In the genomic region with DNA sequence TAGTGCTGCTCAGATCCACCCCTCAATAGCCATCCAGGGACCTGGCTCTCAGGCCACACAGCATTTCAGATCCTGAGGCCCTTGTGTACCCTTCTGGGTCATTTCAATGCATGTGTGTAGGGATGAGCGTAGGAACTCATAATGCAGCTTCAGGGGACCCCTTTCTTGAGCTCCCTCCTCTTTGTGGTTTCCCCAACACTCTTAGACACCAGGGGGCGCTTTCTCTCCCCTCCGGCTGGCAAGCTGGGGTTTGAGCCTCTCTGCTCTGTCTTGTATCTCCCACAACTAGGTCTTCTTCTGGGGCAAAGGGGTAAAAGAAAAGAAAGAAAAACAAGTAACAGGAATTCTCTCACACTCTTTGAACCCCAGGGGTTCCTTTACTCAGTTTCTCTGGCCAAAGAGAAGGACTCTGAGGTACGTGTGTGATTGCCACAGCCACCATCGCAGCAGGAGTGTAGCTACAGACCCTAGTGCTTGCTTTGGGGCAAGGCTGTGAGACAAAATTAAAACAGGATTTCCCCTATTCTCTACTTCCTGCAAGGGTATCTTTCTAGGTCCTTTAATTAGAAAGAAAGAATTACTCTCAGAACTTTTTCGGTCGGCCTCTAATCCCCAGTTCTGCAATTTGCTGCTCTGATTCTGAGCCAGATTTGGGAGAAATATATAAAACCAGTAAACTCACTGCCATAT, we compare ENCODE assay signal across 8 cellular contexts. TPM values are rescaled to one million over a fixed set of nuclear protein-coding genes. Genes with fewer than 3 reads are reported as not detected.
DNase-seq lines count a peak whose midpoint lies in the region; ATAC-seq and TF ChIP-seq lines count a peak whose summit lies in the region.

No MANE protein-coding gene starts in this region.

- peak; percentile 81 for ATAC-seq in GM19328 (IDR thresholded peaks at IDR 0.05; ENCODE audit: unreplicated experiment)
- peak; percentile 93 for ATAC-seq in HG03354 (IDR thresholded peaks at IDR 0.05; ENCODE audit: poor library complexity, severe bottlenecking, unreplicated experiment)

- TF ChIP-seq CTCF in Calu3 (IDR thresholded peaks at IDR 0.05; ENCODE audit: unreplicated experiment): peak; percentile 90
- TF ChIP-seq CTCF in OCI-LY1 (IDR thresholded peaks at IDR 0.05; ENCODE audit: low read length): peak; percentile 71
- peak in 10 of 11 experiments; percentile 12 to 70 (median 54) for TF ChIP-seq CTCF in spleen (IDR thresholded peaks at IDR 0.05 in 8 of 11, conservative IDR thresholded peaks at IDR 0.05 in 3 of 11)

- intact Hi-C loops in Calu3 (cut with micrococcal nuclease; ENCODE audit: unreplicated experiment): loop anchor here (1.0 to 10.0 kb wide), 3 partner anchors 40 to 138 kb away; no protein-coding TSS in a partner anchor
- intact Hi-C loops in spleen (cut with DNase I; ENCODE audit: low total_unique reads): no loop called here

- TF ChIP-seq POLR2A in spleen (IDR thresholded peaks at IDR 0.05): no peak

- no peak overlapping the region for H2AFZ ChIP-seq in OCI-LY1 (ENCODE audit: low read length)

- DNase-seq in Calu3 (peak; percentile 81), hepatic stellate cell (ENCODE audit: low spot score) (peak; percentile 56), spleen (peak; percentile 84), GOT3 (lab: John Stamatoyannopoulos, UW) (no peak)
- DNase-seq in activated naive CD8-positive, alpha-beta T cell treated with anti-CD3 and anti-CD28 coated beads for 36 hours: peak; percentile 32

- no peak overlapping the region for H3K9ac ChIP-seq in OCI-LY1 (ENCODE audit: low read length)

- CTCF ChIA-PET in Calu3 (lab: Charles Lee): interaction anchor here (0.6 to 1.5 kb wide), 15 partner anchors 11 to 312 kb away, joined by 3 to 17 read pairs (median 4); partner anchors contain the start of gene CABYR

- no peak overlapping the region for H3K4me3 Mint-ChIP-seq in Calu3 (ENCODE audit: low read depth, unreplicated experiment)
- no peak overlapping the region for H3K4me3 Mint-ChIP-seq in activated naive CD8-positive, alpha-beta T cell treated with anti-CD3 and anti-CD28 coated beads for 36 hours

- no peaks in the 10 kb centered on the region for H3K4me1 ChIP-seq in OCI-LY1 (ENCODE audit: insufficient read depth, low read length, severe bottlenecking)
- H3K4me1 ChIP-seq in spleen: peaks cover 0 to 16% (median 10%) of the 10 kb centered on the region in 6 donors

- no peak overlapping the region for H3K27ac Mint-ChIP-seq in Calu3 (ENCODE audit: unreplicated experiment)
- H3K27ac Mint-ChIP-seq in activated naive CD8-positive, alpha-beta T cell treated with anti-CD3 and anti-CD28 coated beads for 36 hours: peak overlapping the region; percentile 56

- no peaks in the 10 kb centered on the region for H3K27me3 ChIP-seq in OCI-LY1 (ENCODE audit: insufficient read depth, low read length)
- no peaks in the 10 kb centered on the region for H3K27me3 ChIP-seq in spleen (replicated peaks in 1 of 7)

- H3K9me3 ChIP-seq in OCI-LY1 (ENCODE audit: low read length) (no peaks in the 10 kb centered on the region), spleen (no peaks in the 10 kb centered on the region)

- H3K4me1 Mint-ChIP-seq in Calu3 (ENCODE audit: low read depth, unreplicated experiment): peaks cover 6% of the 10 kb centered on the region
- H3K4me1 Mint-ChIP-seq in activated naive CD8-positive, alpha-beta T cell treated with anti-CD3 and anti-CD28 coated beads for 36 hours: peaks cover 1% of the 10 kb centered on the region

- H4K20me1 ChIP-seq in OCI-LY1 (ENCODE audit: insufficient read depth, low read length): no peaks in the 10 kb centered on the region

- H3F3A ChIP-seq in OCI-LY1 (ENCODE audit: insufficient read depth, low read length): no peaks in the 10 kb centered on the region

- WGBS in spleen, 5 donors: 48 to 59% (median 57%) methylated on average over 7 of the region's 7 CpGs

- no peaks in the 10 kb centered on the region for H3K27me3 Mint-ChIP-seq in Calu3 (ENCODE audit: unreplicated experiment)
- H3K27me3 Mint-ChIP-seq in activated naive CD8-positive, alpha-beta T cell treated with anti-CD3 and anti-CD28 coated beads for 36 hours: no peaks in the 10 kb centered on the region

- no peaks in the 10 kb centered on the region for H3K79me2 ChIP-seq in OCI-LY1 (ENCODE audit: insufficient read depth, low read length)

- H3K9me2 ChIP-seq in OCI-LY1 (ENCODE audit: low read depth, low read length): no peaks in the 10 kb centered on the region

- H3K4me2 ChIP-seq in OCI-LY1 (ENCODE audit: low read length): no peak overlapping the region

- H3K4me3 ChIP-seq in OCI-LY1 (ENCODE audit: low read depth, low read length, poor library complexity, severe bottlenecking): no peak overlapping the region
- no peak overlapping the region for H3K4me3 ChIP-seq in spleen

- H3K36me3 ChIP-seq in OCI-LY1 (ENCODE audit: insufficient read depth, low read length) (no peaks in the 10 kb centered on the region), spleen (peaks cover 0 to 6% (median 0%) of the 10 kb centered on the region in 6 donors)

- no peaks in the 10 kb centered on the region for H3K36me3 Mint-ChIP-seq in Calu3 (ENCODE audit: insufficient read depth, unreplicated experiment)
- H3K36me3 Mint-ChIP-seq in activated naive CD8-positive, alpha-beta T cell treated with anti-CD3 and anti-CD28 coated beads for 36 hours: no peaks in the 10 kb centered on the region

- no peaks in the 10 kb centered on the region for H3K9me3 Mint-ChIP-seq in Calu3 (ENCODE audit: low read depth, unreplicated experiment)
- no peaks in the 10 kb centered on the region for H3K9me3 Mint-ChIP-seq in activated naive CD8-positive, alpha-beta T cell treated with anti-CD3 and anti-CD28 coated beads for 36 hours

- H3K27ac ChIP-seq in OCI-LY1 (ENCODE audit: low read depth, low read length, poor library complexity, severe bottlenecking) (no peak overlapping the region), spleen (peak overlapping the region in 5 of 8 donors; percentile 33 to 71 (median 53))

- no TSS peak for BruUV-seq in Calu3 (replicated peaks; lab: Mats Ljungman, UMichigan)

RNA-seq across cellular contexts. Expression of gene CABYR, which starts 38.0 kb away (rescaled TPM):
- total RNA-seq in Calu3 (2022): 10.6 and 12.8 TPM in 2 replicates
- total RNA-seq in activated naive CD8-positive, alpha-beta T cell treated with anti-CD3 and anti-CD28 coated beads for 36 hours: 1 to 10 TPM; 1.6 to 1.9 TPM
- 1 to 10 TPM in 5 of 7 donors, under 1 TPM in 1, not detected in 1; 0.56 to 2.3 (median 1.3) TPM for total RNA-seq in spleen
- 1 to 10 TPM; 1.4 to 2.2 (median 1.4) TPM for polyA plus RNA-seq in spleen
